Comparison of ENCODE assay signal across 32 cellular contexts in genomic region chr20:49803418-49803817, GRCh38.
"Had no signal": no experiment of that assay in that cellular context is flagged by ENCODE, and none has a peak within 500 bp of the region (broad histone marks: within the 10 kb centered on the region; RNA-seq: fewer than 3 reads in every experiment).

No MANE protein-coding gene starts in this region.

- H3K4me1 ChIP-seq: vagina had no signal

- H3K4me1 Mint-ChIP-seq: nephron had no signal

- H3K4me3 Mint-ChIP-seq: activated CD4-positive, alpha-beta memory T cell treated with anti-CD3 and anti-CD28 coated beads, Interleukin-2, amount 10 ng/mL, durations not matched to agents 7 days and 5 days; nephron had no signal

- H3K27me3 Mint-ChIP-seq: activated naive CD4-positive, alpha-beta T cell treated with anti-CD3 and anti-CD28 coated beads, Interleukin-2, amount 50 U/mL, for 24 hours; central memory CD8-positive, alpha-beta T cell had no signal

- H3K27me3 ChIP-seq: esophagus squamous epithelium, heart right ventricle, left lung, ovary, upper lobe of left lung, vagina had no signal

- H3K9me3 Mint-ChIP-seq: activated CD4-positive, alpha-beta memory T cell treated with anti-CD3 and anti-CD28 coated beads, Interleukin-2, amount 10 ng/mL, durations not matched to agents 7 days and 5 days; activated naive CD4-positive, alpha-beta T cell treated with anti-CD3 and anti-CD28 coated beads, Interleukin-2, amount 50 U/mL, for 24 hours; activated T-cell treated with anti-CD3 and anti-CD28 coated beads, Interleukin-2, amount 50 U/mL, for 4 hours; activated T-helper 2 cell treated with anti-CD3 and anti-CD28 coated beads, Interferon-gamma antibody, Interleukin-2, Interleukin-4, amounts not matched to agents 10 μg/mL and 5 μg/mL and 100 μg/mL, durations not matched to agents 14 hours and 24 hours and 36 hours; central memory CD8-positive, alpha-beta T cell; nephron; stimulated activated naive CD8-positive, alpha-beta T cell treated with anti-CD3 and anti-CD28 coated beads, Interleukin-15, amount 100 ng/mL, for 72 hours had no signal

- H3K9me3 ChIP-seq: esophagus squamous epithelium, heart right ventricle, left lung, lower lobe of right lung, mucosa of descending colon, ovary, upper lobe of left lung, vagina had no signal

- DNase-seq: activated CD4-positive, alpha-beta memory T cell treated with anti-CD3 and anti-CD28 coated beads, Interleukin-2, amount 10 ng/mL, durations not matched to agents 7 days and 5 days; activated CD4-positive, alpha-beta T cell treated with anti-CD3 and anti-CD28 coated beads for 48 hours; activated T-cell treated with anti-CD3 and anti-CD28 coated beads, Interleukin-2, amount 50 U/mL, for 4 hours; anterior cingulate cortex; dermis blood vessel endothelial cell; effector CD4-positive, alpha-beta T cell; esophagus squamous epithelium; foreskin melanocyte; heart right ventricle; kidney glomerular epithelial cell; left lung; lower lobe of right lung; mucosa of descending colon; ovary; stimulated activated CD4-positive, alpha-beta T cell treated with anti-CD3 and anti-CD28 coated beads, Interleukin-12 subunit alpha, Interleukin-12 subunit beta, amount 100 ng/mL, for 4 hours; stimulated activated CD4-positive, alpha-beta T cell treated with anti-CD3 and anti-CD28 coated beads, Interleukin-4, amount 100 ng/mL, for 1 hour; stimulated activated naive CD8-positive, alpha-beta T cell treated with anti-CD3 and anti-CD28 coated beads, Interleukin-15, amount 100 ng/mL, for 72 hours; substantia nigra; SW 1271; upper lobe of left lung had no signal

- ATAC-seq: activated CD4-positive, CD25-positive, alpha-beta regulatory T cell treated with anti-CD3 and anti-CD28 coated beads, Interleukin-2, amount 50 U/mL, for 24 hours; activated T-cell treated with anti-CD3 and anti-CD28 coated beads, Interleukin-2, amount 50 U/mL, for 4 hours; heart right ventricle; left lung; lower lobe of right lung; mucosa of descending colon; sciatic nerve; stimulated activated naive CD8-positive, alpha-beta T cell treated with anti-CD3 and anti-CD28 coated beads, Interleukin-15, amount 100 ng/mL, for 72 hours had no signal

- H3K36me3 ChIP-seq: esophagus squamous epithelium, heart right ventricle, left lung, lower lobe of right lung, ovary, upper lobe of left lung, vagina had no signal

- FAIRE-seq: bronchial epithelial cell, endometrium had no signal

- H3K27ac ChIP-seq: heart right ventricle, left lung, lower lobe of right lung, ovary, upper lobe of left lung, vagina, VCaP had no signal

- H3K27ac Mint-ChIP-seq: nephron, progenitor cell of endocrine pancreas had no signal

- H3K4me3 ChIP-seq: esophagus squamous epithelium, heart right ventricle, left lung, lower lobe of right lung, mucosa of descending colon, ovary, skin epidermis, upper lobe of left lung, vagina had no signal
